Comparison of ENCODE assay signal across 8 cellular contexts in the genomic region with DNA sequence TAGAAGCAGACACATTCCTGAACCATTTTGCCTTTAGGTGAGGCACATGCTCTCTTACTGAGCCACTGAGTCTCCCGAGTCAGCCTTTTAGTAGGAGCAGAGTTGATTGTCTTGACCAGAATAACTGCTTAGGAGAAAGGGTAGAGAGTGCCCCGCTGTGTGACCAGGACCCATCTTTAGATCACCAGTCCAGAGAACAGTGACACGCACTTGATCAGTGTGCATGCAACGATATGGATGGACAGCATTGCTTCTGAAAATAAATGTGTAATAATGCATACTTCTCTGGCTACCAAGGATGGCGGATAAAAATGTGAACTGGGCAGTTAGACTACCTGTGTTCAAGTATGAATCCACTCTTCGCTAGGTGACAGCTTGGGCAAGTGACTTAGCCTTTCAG.
"Had no signal": no experiment of that assay in that cellular context is flagged by ENCODE, and none has a peak within 500 bp of the region (broad histone marks: within the 10 kb centered on the region; RNA-seq: fewer than 3 reads in every experiment).

No MANE protein-coding gene starts in this region.

- H3K27ac ChIP-seq: HL-60 had no signal

- FAIRE-seq: H54, HepG2, K562 had no signal

- ATAC-seq: HepG2, K562 had no signal

- H3K4me3 Mint-ChIP-seq: H9 had no signal

- DNase-seq: GOT3, H9, HCEC 1CT, KG1 had no signal

- H3K4me3 ChIP-seq: K562 had no signal
